Comparison of ENCODE assay signal across 11 cellular contexts in the genomic region with DNA sequence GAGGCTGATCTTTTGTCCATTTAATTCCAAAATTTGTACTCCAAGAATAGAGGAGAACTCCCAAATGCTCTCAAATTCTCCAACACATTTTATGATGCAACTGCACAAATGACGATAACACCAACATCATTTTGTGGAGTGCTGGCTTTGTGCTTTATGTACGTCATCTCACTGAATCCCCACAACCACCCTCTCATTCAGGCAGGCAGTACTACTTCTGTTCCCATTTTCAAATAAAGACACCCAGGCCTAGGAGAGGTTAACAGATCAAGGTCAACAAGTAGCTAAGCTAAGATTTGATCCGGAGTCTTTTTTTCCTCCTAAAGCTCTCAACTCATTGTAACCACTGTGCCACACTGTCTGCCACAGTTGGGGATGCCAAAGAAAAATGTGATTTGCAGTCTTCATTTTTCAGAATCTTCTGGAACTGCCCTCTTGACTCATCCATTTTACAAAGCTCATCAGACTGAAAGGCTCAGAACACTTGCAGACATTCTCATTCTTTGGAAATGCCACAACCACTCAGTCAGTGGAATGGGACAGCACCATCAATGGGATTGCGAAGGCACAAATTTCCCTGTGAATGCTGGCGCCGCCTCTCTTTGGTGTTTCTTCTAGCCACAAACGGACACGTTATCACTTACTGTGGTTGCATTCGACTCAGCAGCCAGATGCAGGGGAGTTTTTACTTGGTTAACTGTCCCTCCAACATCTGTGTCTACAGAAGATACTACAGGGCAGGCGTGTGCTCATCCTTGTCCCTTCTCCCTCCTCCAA.
DNase-seq lines count a peak whose midpoint lies in the region; ATAC-seq, FAIRE-seq and TF ChIP-seq lines count a peak whose summit lies in the region.
"Had no signal": no experiment of that assay in that cellular context is flagged by ENCODE, and none has a peak within 500 bp of the region (broad histone marks: within the 10 kb centered on the region; RNA-seq: fewer than 3 reads in every experiment).

No MANE protein-coding gene starts in this region.

- H3K27me3 Mint-ChIP-seq in natural killer cell treated with Interleukin-12 subunit alpha and Interleukin-12 subunit beta and Interleukin-15 and Interleukin-18, amount 100 ng/mL, for 72 hours: peaks cover 8 to 15% of the 10 kb centered on the region in 2 donors

- DNase-seq in AG10803 (ENCODE audit: low read depth) (peak; percentile 5), SJSA1 (ENCODE audit: low read depth in 1 of 2, low spot score in 2 of 2) (peak; percentile 80 to 81), colonic mucosa (no peak), frontal cortex (ENCODE audit: low spot score in 2 of 2) (no peak), GM10248 (ENCODE audit: extremely low spot score) (no peak)
- DNase-seq in activated T-helper 9 cell treated with anti-CD3 and anti-CD28 coated beads, Interleukin-2, amount 50 U/mL, for 16 hours (ENCODE audit: low read depth): peak; percentile 42
- DNase-seq in natural killer cell treated with Interleukin-12 subunit alpha and Interleukin-12 subunit beta and Interleukin-15 and Interleukin-18, amount 100 ng/mL, for 72 hours (ENCODE audit: low spot score): peak; percentile 89
- DNase-seq: endodermal cell, NCI-H2081 had no signal

- peaks cover 49 to 51% of the 10 kb centered on the region in 2 donors for H3K4me1 Mint-ChIP-seq in natural killer cell treated with Interleukin-12 subunit alpha and Interleukin-12 subunit beta and Interleukin-15 and Interleukin-18, amount 100 ng/mL, for 72 hours (ENCODE audit: low read depth in 2 of 2)

- H3K9me3 ChIP-seq in SJSA1 (replicated peaks) (no peaks in the 10 kb centered on the region), colonic mucosa (no peaks in the 10 kb centered on the region)

- peak overlapping the region; percentile 79 for H3K27ac ChIP-seq in SJSA1
- no peak overlapping the region for H3K27ac ChIP-seq in colonic mucosa

- peak; percentile 61 to 82 for ATAC-seq in natural killer cell treated with Interleukin-12 subunit alpha and Interleukin-12 subunit beta and Interleukin-15 and Interleukin-18, amount 100 ng/mL, for 72 hours
- no peak for ATAC-seq in HG03520 (IDR thresholded peaks at IDR 0.05; ENCODE audit: unreplicated experiment)

- H3K4me3 ChIP-seq in AG10803 (ENCODE audit: low read length): no peak overlapping the region
- H3K4me3 ChIP-seq in SJSA1: peak overlapping the region; percentile 3; the same call in 1 of the 2 replicates
- no peak overlapping the region for H3K4me3 ChIP-seq in colonic mucosa
- H3K4me3 ChIP-seq: skin epidermis had no signal

- intact Hi-C loops in colonic mucosa (cut with DNase I): no loop called here

- peak overlapping the region; percentile 88 for H3K4me3 Mint-ChIP-seq in natural killer cell treated with Interleukin-12 subunit alpha and Interleukin-12 subunit beta and Interleukin-15 and Interleukin-18, amount 100 ng/mL, for 72 hours
- H3K4me3 Mint-ChIP-seq: endodermal cell had no signal

- H3K27me3 ChIP-seq in SJSA1 (replicated peaks): no peaks in the 10 kb centered on the region
- H3K27me3 ChIP-seq in colonic mucosa: no peaks in the 10 kb centered on the region

- TF ChIP-seq CTCF in AG10803 (conservative IDR thresholded peaks at IDR 0.05; ENCODE audit: low read length): no peak
- TF ChIP-seq CTCF in colonic mucosa (IDR thresholded peaks at IDR 0.05): no peak
- no peak for TF ChIP-seq CTCF in GM10248 (IDR thresholded peaks at IDR 0.05; ENCODE audit: control extremely low read depth, extremely low read depth, low read depth, missing control alignments)

- CTCF ChIA-PET in GM10248 (lab: Yijun Ruan, JAX): no interaction called here

- POLR2A ChIA-PET in GM10248 (lab: Yijun Ruan, JAX): no interaction called here

- H3K36me3 ChIP-seq in SJSA1: no peaks in the 10 kb centered on the region
- no peaks in the 10 kb centered on the region for H3K36me3 ChIP-seq in colonic mucosa

- FAIRE-seq in frontal cortex (lab: Jason Lieb, UNC): no peak

- H3K4me1 ChIP-seq in SJSA1 (replicated peaks) (peaks cover 50% of the 10 kb centered on the region), colonic mucosa (no peaks in the 10 kb centered on the region)

- H3K27ac Mint-ChIP-seq in natural killer cell treated with Interleukin-12 subunit alpha and Interleukin-12 subunit beta and Interleukin-15 and Interleukin-18, amount 100 ng/mL, for 72 hours: peak overlapping the region; percentile 76 to 94
- H3K27ac Mint-ChIP-seq: endodermal cell had no signal

- no peaks in the 10 kb centered on the region for H3K36me3 Mint-ChIP-seq in natural killer cell treated with Interleukin-12 subunit alpha and Interleukin-12 subunit beta and Interleukin-15 and Interleukin-18, amount 100 ng/mL, for 72 hours

- H3K9me3 Mint-ChIP-seq in natural killer cell treated with Interleukin-12 subunit alpha and Interleukin-12 subunit beta and Interleukin-15 and Interleukin-18, amount 100 ng/mL, for 72 hours: no peaks in the 10 kb centered on the region
- H3K9me3 Mint-ChIP-seq: endodermal cell had no signal

- H3K9ac ChIP-seq in colonic mucosa (ENCODE audit: low read depth in 2 of 2, low read length in 2 of 2): no peak overlapping the region

Comparison
In these comparisons a context has a peak if more than half of its experiments do, and no peak if none do; other contexts are left out.
1. DNase-seq: peak in AG10803 (single experiment), SJSA1 (2 of 2), activated T-helper 9 cell treated with anti-CD3 and anti-CD28 coated beads, Interleukin-2, amount 50 U/mL, for 16 hours (single experiment) and natural killer cell treated with Interleukin-12 subunit alpha and Interleukin-12 subunit beta and Interleukin-15 and Interleukin-18, amount 100 ng/mL, for 72 hours (single experiment); none in colonic mucosa (single experiment), frontal cortex (0 of 2) and GM10248 (single experiment).